ENCODE assay signal across 10 cellular contexts in the genomic region with DNA sequence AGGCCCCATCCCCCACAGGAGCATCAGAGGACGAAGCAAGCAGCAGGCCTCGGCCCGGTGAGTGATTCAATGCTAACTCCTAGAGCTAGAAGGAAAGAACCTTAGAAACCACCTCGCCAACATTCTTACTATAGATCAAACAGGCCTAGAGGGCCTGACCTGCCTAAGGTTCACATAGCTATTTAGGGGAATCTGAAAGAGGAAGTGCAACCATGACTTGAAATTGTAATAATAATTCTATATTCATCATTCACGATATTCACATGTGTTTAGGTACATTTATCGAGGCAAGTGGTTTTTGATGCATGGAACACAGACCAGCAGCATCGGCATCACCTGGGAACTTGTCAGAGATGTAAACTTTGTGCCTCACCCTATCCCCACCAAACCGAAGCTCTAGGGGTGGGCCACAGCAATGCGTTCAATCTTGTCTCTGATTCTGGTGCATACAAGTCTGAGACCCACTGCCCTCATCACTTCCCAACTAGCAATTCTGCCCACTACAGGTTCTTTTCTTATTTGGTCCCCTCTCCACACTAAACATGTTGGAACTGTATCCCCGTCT.
DNase-seq lines count a peak whose midpoint lies in the region; ATAC-seq and TF ChIP-seq lines count a peak whose summit lies in the region.
"Had no signal": no experiment of that assay in that cellular context is flagged by ENCODE, and none has a peak within 500 bp of the region (broad histone marks: within the 10 kb centered on the region; RNA-seq: fewer than 3 reads in every experiment).

No MANE protein-coding gene starts in this region.

- DNase-seq in GM12864 (ENCODE audit: low read depth), result peak; percentile 98
- peak; percentile 8 for DNase-seq in SKM-1 (lab: John Stamatoyannopoulos, UW; ENCODE audit: unreplicated experiment)
- no peak for DNase-seq in C1 segment of cervical spinal cord (lab: John Stamatoyannopoulos, UW)
- no peak for DNase-seq in psoas muscle
- no peak for DNase-seq in GDM1 (lab: John Stamatoyannopoulos, UW)
- DNase-seq in activated CD4-positive, alpha-beta T cell treated with anti-CD3 and anti-CD28 coated beads, Interleukin-2, amount 50 U/mL, for 48 hours, result no peak

- H3K27ac ChIP-seq in psoas muscle, result no peak overlapping the region
- H3K27ac ChIP-seq: KMS-11 had no signal

- 93 to 95% (median 94%) methylated on average over 10 of the region's 10 CpGs for whole genome bisulfite sequencing in psoas muscle, 3 donors

- no peak for TF ChIP-seq CTCF in GM12864 (IDR thresholded peaks at IDR 0.05; ENCODE audit: low read depth, low read length, missing control alignments)
- TF ChIP-seq CTCF in psoas muscle (IDR thresholded peaks at IDR 0.05), result no peak

- H3K9me3 ChIP-seq in psoas muscle, result no peaks in the 10 kb centered on the region
- H3K9me3 ChIP-seq: neutrophil had no signal

- H3K4me3 ChIP-seq in GM12864 (ENCODE audit: low read depth, low read length), result peak overlapping the region; percentile 57
- H3K4me3 ChIP-seq in psoas muscle, result no peak overlapping the region

- no peaks in the 10 kb centered on the region for H3K27me3 ChIP-seq in psoas muscle (ENCODE audit: insufficient read depth in 3 of 3, low read length in 2 of 3)
- H3K27me3 ChIP-seq: neutrophil had no signal

- H3K36me3 ChIP-seq in psoas muscle (ENCODE audit: insufficient read depth in 1 of 2, low read depth in 1 of 2), result no peaks in the 10 kb centered on the region
- H3K36me3 ChIP-seq: neutrophil had no signal

- ATAC-seq in GM19397 (IDR thresholded peaks at IDR 0.05; ENCODE audit: unreplicated experiment), result peak; percentile 62
- peak; percentile 54 for ATAC-seq in HG03060 (IDR thresholded peaks at IDR 0.05; ENCODE audit: low read depth, unreplicated experiment)
- no peak for ATAC-seq in psoas muscle

- H3K4me1 ChIP-seq in psoas muscle, result no peaks in the 10 kb centered on the region

- intact Hi-C loops in psoas muscle (cut with DNase I), result no loop called here

Comparison
In these comparisons a context has a peak if more than half of its experiments do, and no peak if none do; other contexts are left out.
1. DNase-seq: peak in GM12864 (single experiment) and SKM-1 (single experiment); none in C1 segment of cervical spinal cord (0 of 14), psoas muscle (0 of 2), GDM1 (single experiment) and activated CD4-positive, alpha-beta T cell treated with anti-CD3 and anti-CD28 coated beads, Interleukin-2, amount 50 U/mL, for 48 hours (0 of 2).
2. ATAC-seq: peak in GM19397 (single experiment) and HG03060 (single experiment); none in psoas muscle (0 of 4).